Comparison of ENCODE assay signal across 18 cellular contexts in genomic region chr22:43477151-43477725, GRCh38.
"Had no signal": no experiment of that assay in that cellular context is flagged by ENCODE, and none has a peak within 500 bp of the region (broad histone marks: within the 10 kb centered on the region; RNA-seq: fewer than 3 reads in every experiment).

No MANE protein-coding gene starts in this region.

- H3K36me3 ChIP-seq: esophagus squamous epithelium, right lobe of liver, tibial artery, upper lobe of left lung, vagina had no signal

- H3K4me3 ChIP-seq: esophagus squamous epithelium, hepatocyte, psoas muscle, right lobe of liver, tibial artery, upper lobe of left lung, vagina had no signal

- H3K27me3 ChIP-seq: hepatocyte, right lobe of liver, upper lobe of left lung, vagina had no signal

- H3K27me3 Mint-ChIP-seq: stimulated activated memory B cell treated with anti-CD40 and anti-IgM and Interleukin-4, amounts not matched to agents 10 μg/mL and 1 μg/mL and 100 μg/mL, for 72 hours had no signal

- H3K4me3 Mint-ChIP-seq: dendritic cell treated with granulocyte-macrophage colony-stimulating factor and Interleukin-4, amounts not matched to agents 40 ng/mL and 50 ng/mL, for 4 days; naive thymus-derived CD4-positive, alpha-beta T cell; nephron progenitor cell; stimulated activated memory B cell treated with anti-CD40 and anti-IgM and Interleukin-4, amounts not matched to agents 10 μg/mL and 1 μg/mL and 100 μg/mL, for 72 hours; stimulated activated naive CD8-positive, alpha-beta T cell treated with anti-CD3 and anti-CD28 coated beads, Interleukin-15, Interleukin-2, amounts not matched to agents 100 ng/mL and 50 ng/mL, for 24 hours had no signal

- ATAC-seq: naive thymus-derived CD4-positive, alpha-beta T cell; psoas muscle; stimulated activated memory B cell treated with anti-CD40 and anti-IgM and Interleukin-4, amounts not matched to agents 10 μg/mL and 1 μg/mL and 100 μg/mL, for 72 hours had no signal

- H3K9me3 ChIP-seq: esophagus squamous epithelium, psoas muscle, right lobe of liver, tibial artery, upper lobe of left lung, vagina had no signal

- DNase-seq: esophagus squamous epithelium; foreskin fibroblast; naive thymus-derived CD4-positive, alpha-beta T cell; nephron progenitor cell; psoas muscle; retina; right lobe of liver; stimulated activated CD4-positive, alpha-beta T cell treated with anti-CD3 and anti-CD28 coated beads, Interleukin-15, amount 100 ng/mL, for 24 hours; stimulated activated CD4-positive, alpha-beta T cell treated with anti-CD3 and anti-CD28 coated beads, Interleukin-1b, Interleukin-23, amount 100 ng/mL, for 48 hours; stimulated activated CD4-positive, alpha-beta T cell treated with anti-CD3 and anti-CD28 coated beads, Interleukin-4, amount 100 ng/mL, for 24 hours; tibial artery; upper lobe of left lung had no signal

- H3K36me3 Mint-ChIP-seq: naive thymus-derived CD4-positive, alpha-beta T cell; stimulated activated memory B cell treated with anti-CD40 and anti-IgM and Interleukin-4, amounts not matched to agents 10 μg/mL and 1 μg/mL and 100 μg/mL, for 72 hours had no signal

- H3K27ac ChIP-seq: esophagus squamous epithelium, hepatocyte, parathyroid adenoma, psoas muscle, right lobe of liver, tibial artery, upper lobe of left lung, vagina had no signal

- H3K27ac Mint-ChIP-seq: dendritic cell treated with granulocyte-macrophage colony-stimulating factor and Interleukin-4, amounts not matched to agents 40 ng/mL and 50 ng/mL, for 4 days; naive thymus-derived CD4-positive, alpha-beta T cell; nephron progenitor cell; stimulated activated memory B cell treated with anti-CD40 and anti-IgM and Interleukin-4, amounts not matched to agents 10 μg/mL and 1 μg/mL and 100 μg/mL, for 72 hours; stimulated activated naive CD8-positive, alpha-beta T cell treated with anti-CD3 and anti-CD28 coated beads, Interleukin-15, Interleukin-2, amounts not matched to agents 100 ng/mL and 50 ng/mL, for 24 hours had no signal

- H3K4me1 ChIP-seq: esophagus squamous epithelium, parathyroid adenoma, psoas muscle, tibial artery, vagina had no signal

- H3K9me3 Mint-ChIP-seq: dendritic cell treated with granulocyte-macrophage colony-stimulating factor and Interleukin-4, amounts not matched to agents 40 ng/mL and 50 ng/mL, for 4 days; nephron progenitor cell; stimulated activated memory B cell treated with anti-CD40 and anti-IgM and Interleukin-4, amounts not matched to agents 10 μg/mL and 1 μg/mL and 100 μg/mL, for 72 hours; stimulated activated naive CD8-positive, alpha-beta T cell treated with anti-CD3 and anti-CD28 coated beads, Interleukin-15, Interleukin-2, amounts not matched to agents 100 ng/mL and 50 ng/mL, for 24 hours had no signal
